22 cellular contexts compared by ENCODE assay signal in the genomic region with DNA sequence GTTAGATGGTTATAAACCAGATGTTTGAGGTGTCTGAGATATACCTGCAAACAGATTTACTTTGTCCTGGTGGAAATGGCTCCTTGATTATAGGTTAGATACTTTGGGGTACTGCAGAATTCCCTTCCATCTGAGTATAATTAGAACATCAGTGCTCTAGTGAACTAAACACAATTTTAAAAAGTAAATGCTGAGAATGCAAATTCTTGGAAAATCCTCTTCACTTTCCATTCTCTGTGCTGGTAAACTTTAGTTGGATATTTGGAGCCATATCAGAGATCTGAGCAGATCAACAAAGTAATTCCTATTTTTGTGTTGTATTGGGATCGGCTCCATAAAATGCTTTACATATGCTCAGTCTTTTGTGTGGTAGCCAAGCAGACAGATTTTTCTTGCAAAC. TPM values are rescaled to one million over a fixed set of nuclear protein-coding genes. Genes with fewer than 3 reads are reported as not detected.
DNase-seq lines count a peak whose midpoint lies in the region; ATAC-seq, FAIRE-seq and TF ChIP-seq lines count a peak whose summit lies in the region.
"Had no signal": no experiment of that assay in that cellular context is flagged by ENCODE, and none has a peak within 500 bp of the region (broad histone marks: within the 10 kb centered on the region; RNA-seq: fewer than 3 reads in every experiment).

No MANE protein-coding gene starts in this region.

- no peak overlapping the region for H3K27ac ChIP-seq in A549
- no peak overlapping the region for H3K27ac ChIP-seq in GM12878 (ENCODE audit: control insufficient read depth, insufficient read depth)
- H3K27ac ChIP-seq: 22Rv1; BLaER1 treated with 17β-estradiol and CSF1 and Interleukin-3, amounts not matched to agents 10 nM and 100 nM; C4-2B had no signal

- intact Hi-C loops in GM12878 (cut with micrococcal nuclease; ENCODE audit: unreplicated experiment): no loop called here

- in situ Hi-C loops in GM12878 (cut with MboI): no loop called here

- no peaks in the 10 kb centered on the region for H3K27me3 ChIP-seq in GM12878 (replicated peaks in 1 of 2; ENCODE audit: control insufficient read depth in 2 of 2, insufficient read depth in 2 of 2, low read length in 1 of 2)
- no peaks in the 10 kb centered on the region for H3K27me3 ChIP-seq in BE2C
- H3K27me3 ChIP-seq: BLaER1 treated with 17β-estradiol and CSF1 and Interleukin-3, amounts not matched to agents 10 nM and 100 nM had no signal

- no peak overlapping the region for H2AFZ ChIP-seq in GM12878 (ENCODE audit: control insufficient read depth, low read depth, low read length)

- SMC1A ChIA-PET in GM12878 (lab: Charles Lee; ENCODE audit: uncharacterized antibody, unreplicated experiment): no interaction called here

- TF ChIP-seq EP300 in A549 (IDR thresholded peaks at IDR 0.05) (no peak), GM12878 (IDR thresholded peaks at IDR 0.05; ENCODE audit: borderline replicate concordance in 1 of 2, control insufficient read depth in 1 of 2, low read depth in 2 of 2, low read length in 2 of 2) (no peak)

- no peak for ATAC-seq in A549
- no peak for ATAC-seq in GM12878
- ATAC-seq: CD8-positive, alpha-beta T cell had no signal

- POLR2A ChIA-PET in A549 (lab: Yijun Ruan, JAX) (no interaction called here), GM12878 (lab: Charles Lee) (no interaction called here)

- TF ChIP-seq CTCF in A549 (IDR thresholded peaks at IDR 0.05) (no peak), GM12878 (IDR thresholded peaks at IDR 0.05 in 2 of 3, conservative IDR thresholded peaks at IDR 0.05 in 1 of 3; ENCODE audit: control insufficient read depth in 2 of 3, extremely low read depth in 1 of 3, insufficient read depth in 1 of 3, low read depth in 3 of 3, low read length in 3 of 3) (no peak), BE2C (IDR thresholded peaks at IDR 0.05; ENCODE audit: low read depth, low read length) (no peak)

- WGBS in A549 (ENCODE audit: missing lambda C conversion rate): 0% methylated on average over 1 of the region's 1 CpG
- WGBS in GM12878 (ENCODE audit: insufficient coverage, insufficient replicate concordance, low lambda C conversion rate, missing lambda C conversion rate): 88% methylated on average over 1 of the region's 1 CpG

- CTCF ChIA-PET in A549 (lab: Yijun Ruan, JAX): no interaction called here
- CTCF ChIA-PET in GM12878 (lab: Yijun Ruan, JAX): no interaction called here

- H4K20me1 ChIP-seq in GM12878 (ENCODE audit: control insufficient read depth, insufficient read depth): no peaks in the 10 kb centered on the region
- H4K20me1 ChIP-seq: BLaER1 treated with 17β-estradiol and CSF1 and Interleukin-3, amounts not matched to agents 10 nM and 100 nM had no signal

- H3K36me3 ChIP-seq in GM12878 (ENCODE audit: control insufficient read depth in 2 of 2, insufficient read depth in 2 of 2, low read length in 1 of 2): no peaks in the 10 kb centered on the region
- no peaks in the 10 kb centered on the region for H3K36me3 ChIP-seq in BE2C
- H3K36me3 ChIP-seq: BLaER1 treated with 17β-estradiol and CSF1 and Interleukin-3, amounts not matched to agents 10 nM and 100 nM had no signal

- H3K4me1 ChIP-seq in A549 (no peaks in the 10 kb centered on the region), GM12878 (ENCODE audit: control insufficient read depth, insufficient read depth, low read length) (no peaks in the 10 kb centered on the region), BE2C (no peaks in the 10 kb centered on the region)
- H3K4me1 ChIP-seq: BLaER1 treated with 17β-estradiol and CSF1 and Interleukin-3, amounts not matched to agents 10 nM and 100 nM; Caco-2 had no signal

- no peak overlapping the region for H3K9ac ChIP-seq in GM12878 (ENCODE audit: control insufficient read depth, insufficient read depth, low read length)
- H3K9ac ChIP-seq: BLaER1 treated with 17β-estradiol and CSF1 and Interleukin-3, amounts not matched to agents 10 nM and 100 nM had no signal

- H3K4me3 ChIP-seq in A549: no peak overlapping the region
- no peak overlapping the region for H3K4me3 ChIP-seq in GM12878
- H3K4me3 ChIP-seq in BE2C (ENCODE audit: low read depth, low read length): no peak overlapping the region
- H3K4me3 ChIP-seq: BLaER1 treated with 17β-estradiol and CSF1 and Interleukin-3, amounts not matched to agents 10 nM and 100 nM had no signal

- H3K79me2 ChIP-seq in GM12878 (ENCODE audit: control insufficient read depth, insufficient read depth, low read length): no peaks in the 10 kb centered on the region

- BruUV-seq in GM12878 (replicated peaks; lab: Mats Ljungman, UMichigan): no TSS peak

- TF ChIP-seq POLR2A in A549 (IDR thresholded peaks at IDR 0.05; ENCODE audit: low read length) (no peak), GM12878 (IDR thresholded peaks at IDR 0.05; ENCODE audit: low read depth, low read length) (no peak)

- no peak overlapping the region for H3K4me2 ChIP-seq in A549
- no peak overlapping the region for H3K4me2 ChIP-seq in GM12878 (ENCODE audit: control insufficient read depth, insufficient read depth)
- H3K4me2 ChIP-seq: BLaER1 treated with 17β-estradiol and CSF1 and Interleukin-3, amounts not matched to agents 10 nM and 100 nM had no signal

- no peaks in the 10 kb centered on the region for H3K9me3 ChIP-seq in A549
- H3K9me3 ChIP-seq in GM12878 (replicated peaks; ENCODE audit: control insufficient read depth, insufficient read depth, low read length): no peaks in the 10 kb centered on the region
- H3K9me3 ChIP-seq in BE2C: no peaks in the 10 kb centered on the region
- H3K9me3 ChIP-seq: Caco-2 had no signal

- TF ChIP-seq RAD21 in A549 (conservative IDR thresholded peaks at IDR 0.05 in 1 of 2, IDR thresholded peaks at IDR 0.05 in 1 of 2) (no peak), GM12878 (IDR thresholded peaks at IDR 0.05; ENCODE audit: insufficient read depth, low read depth, low read length) (no peak)

- RAD21 ChIA-PET in GM12878 (lab: Charles Lee; ENCODE audit: unreplicated experiment): no interaction called here

- DNase-seq in NCI-H446 (lab: John Stamatoyannopoulos, UW) (peak; percentile 1 to 56), NCI-H446 treated with DMSO at 0.1 percent for 48 hours (lab: John Stamatoyannopoulos, UW) (no peak), A549 (ENCODE audit: low read depth in 1 of 2, low spot score in 1 of 2) (no peak), GM12878 (ENCODE audit: low read depth, low spot score) (no peak), BE2C (no peak), T1000 (lab: John Stamatoyannopoulos, UW) (no peak)
- DNase-seq: ACHN; Caco-2; Calu3; CD4-positive, alpha-beta T cell; CD8-positive, alpha-beta T cell; DMS79 treated with DMSO at 0.1 percent for 48 hours; GF-D8 had no signal

- no peak for FAIRE-seq in A549 (lab: Jason Lieb, UNC)
- FAIRE-seq in GM12878 (lab: Jason Lieb, UNC): peak; percentile 13
- FAIRE-seq: D721Med, GM12892, GM18507 had no signal

TF ChIP-seq in A549, 52 proteins besides CTCF, POLR2A, EP300 and RAD21:
- no peak for TF ChIP-seq FOSB (CRISPR knock-in tag; IDR thresholded peaks at IDR 0.05)
- TF ChIP-seq MAFK (IDR thresholded peaks at IDR 0.05; ENCODE audit: partially characterized antibody): peak; percentile 56

TF ChIP-seq in GM12878, 131 proteins besides CTCF, POLR2A, EP300 and RAD21 (continues in another document):
- TF ChIP-seq TCF12 (IDR thresholded peaks at IDR 0.05; ENCODE audit: low read depth, low read length) (no peak), ZBTB33 (IDR thresholded peaks at IDR 0.05) (no peak), ZNF384 (IDR thresholded peaks at IDR 0.05; ENCODE audit: borderline replicate concordance, low read depth, low read length) (no peak)

RNA-seq across cellular contexts. Expression of gene KCNH8, which starts 38.0 kb away (rescaled TPM):
- polyA plus RNA-seq in A549 (2011; rRNA removed) (0.03 TPM in 1 of 2 replicates, not detected in the other), A549 (2017; fragmentation: RNase III; extraction: RNeasy Plus Mini Kit Qiagen cat#74134 plus additional on column Dnase treatment) (not detected in 3 replicates), GM12878 (2011; rRNA removed) (0.04 and 0.06 TPM in 2 replicates), GM12878 (2014; fragmentation: Illumina TruSeq; extraction: Trizol) (0.10 and 0.22 TPM in 2 replicates), GM12878 (2014; fragmentation: Nextera tagmentation; extraction: Ambion mirVana) (under 1 TPM; 0.02 to 0.03 TPM), GM12878 (2014; rRNA removed) (0.04 and 0.09 TPM in 2 replicates), GM12878 (2016; fragmentation: Nextera tagmentation; extraction: Ambion mirVana) (not detected)
- not detected in 2 replicates for polyA plus RNA-seq in A549 (2012; cell fraction: cytosol; rRNA removed)
- 0.01 TPM in 1 of 2 replicates, not detected in the other for polyA plus RNA-seq in A549 (2012; cell fraction: nucleus; rRNA removed)
- not detected in 2 replicates for polyA minus RNA-seq in A549 (2011; rRNA and poly(A)+ RNA removed)
- 0.10 and 0.12 TPM in 2 replicates for total RNA-seq in GM12878 (2013; cell fraction: nucleolus; rRNA removed)
- total RNA-seq in GM12878 (2014; rRNA removed) (under 0.01 and 0.16 TPM in 2 replicates), GM12878 (2014; rRNA removed; fragmentation: Illumina TruSeq; extraction: Trizol) (0.09 and 0.13 TPM in 2 replicates), GM12878 (2021) (0.11 and 0.18 TPM in 2 replicates)
- polyA plus RNA-seq in GM12878 (2011; ENCODE audit: low read depth): 0.12 TPM
- polyA plus RNA-seq in GM12878 (2011; cell fraction: cytosol; rRNA removed): 0.02 and 0.03 TPM in 2 replicates
- 0.12 TPM in 2 replicates for polyA plus RNA-seq in GM12878 (2011; cell fraction: nucleus; rRNA removed)
- 0.16 and 0.21 TPM in 2 replicates for polyA plus RNA-seq in GM12878 (2012)
- 0.15 TPM in 1 of 2 replicates, not detected in the other for polyA minus RNA-seq in GM12878 (2011; rRNA and poly(A)+ RNA removed)
- not detected in 2 replicates for polyA minus RNA-seq in GM12878 (2011; cell fraction: cytosol; rRNA and poly(A)+ RNA removed)
- 0.12 and 0.38 TPM in 2 replicates for polyA minus RNA-seq in GM12878 (2011; cell fraction: nucleus; rRNA and poly(A)+ RNA removed)
- polyA plus RNA-seq in BE2C (2012; ENCODE audit: insufficient read depth, insufficient read length, low read depth): 5.6 TPM
- total RNA-seq: A172; A673; CD4-positive, alpha-beta T cell had no signal
- polyA plus RNA-seq: AG04450 had no signal

Comparison
In these comparisons a context has a peak if more than half of its experiments do, and no peak if none do; other contexts are left out.
1. DNase-seq: peak in NCI-H446 (2 of 2); none in NCI-H446 treated with DMSO at 0.1 percent for 48 hours (single experiment), A549 (0 of 2), GM12878 (single experiment), BE2C (single experiment) and T1000 (single experiment).